Comparison of ENCODE assay signal across 14 cellular contexts in the genomic region with DNA sequence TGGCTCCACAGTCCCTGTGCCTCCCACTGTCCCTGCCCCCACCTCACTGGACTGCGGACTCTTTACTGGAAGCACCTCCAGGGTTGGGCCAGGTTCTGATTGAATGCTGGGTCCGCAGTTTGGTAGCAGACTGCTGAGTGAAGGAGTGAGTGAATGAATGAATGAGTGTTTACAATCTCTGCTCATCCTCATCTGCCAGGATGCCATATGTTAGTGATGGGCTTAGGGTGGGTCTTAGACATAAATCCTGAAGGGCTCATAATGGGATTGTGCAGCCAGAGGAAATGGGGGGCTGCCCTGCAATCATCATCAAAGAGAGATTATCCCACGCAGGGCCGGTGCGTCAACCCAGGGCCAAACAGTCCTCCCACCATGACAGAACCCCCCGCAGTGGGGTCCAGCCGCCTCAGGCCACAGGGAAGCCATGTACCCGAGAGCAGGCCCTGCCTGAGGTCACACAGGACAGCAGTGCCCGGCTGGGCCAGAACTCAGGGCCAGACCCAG. TPM values are rescaled to one million over a fixed set of nuclear protein-coding genes. Genes with fewer than 3 reads are reported as not detected.
"Had no signal": no experiment of that assay in that cellular context is flagged by ENCODE, and none has a peak within 500 bp of the region (broad histone marks: within the 10 kb centered on the region; RNA-seq: fewer than 3 reads in every experiment).

No MANE protein-coding gene starts in this region.

- H3K9me3 ChIP-seq: colonic mucosa, neutrophil, right atrium auricular region had no signal

- H3K9me3 Mint-ChIP-seq: activated naive CD8-positive, alpha-beta T cell treated with anti-CD3 and anti-CD28 coated beads, Interleukin-2, amount 50 U/mL, for 24 hours; stimulated activated memory B cell treated with anti-CD40 and anti-IgM and Interleukin-4, amounts not matched to agents 10 μg/mL and 1 μg/mL and 100 μg/mL, for 72 hours; T-helper 2 cell treated with Interferon-gamma antibody and Interleukin-4, amounts not matched to agents 5 μg/mL and 100 μg/mL, for 36 hours had no signal

- H3K36me3 Mint-ChIP-seq: activated CD4-positive, alpha-beta memory T cell treated with anti-CD3 and anti-CD28 coated beads for 36 hours; stimulated activated memory B cell treated with anti-CD40 and anti-IgM and Interleukin-4, amounts not matched to agents 10 μg/mL and 1 μg/mL and 100 μg/mL, for 72 hours had no signal

- H3K4me1 ChIP-seq: colonic mucosa had no signal

- H3K27me3 ChIP-seq: colonic mucosa, neutrophil, right atrium auricular region, tibial nerve had no signal

- H3K4me3 ChIP-seq: colonic mucosa, left ventricle myocardium inferior, right atrium auricular region, tibial nerve had no signal

- H3K27ac Mint-ChIP-seq: activated CD4-positive, alpha-beta memory T cell treated with anti-CD3 and anti-CD28 coated beads for 36 hours; activated naive CD8-positive, alpha-beta T cell treated with anti-CD3 and anti-CD28 coated beads, Interleukin-2, amount 50 U/mL, for 24 hours; stimulated activated memory B cell treated with anti-CD40 and anti-IgM and Interleukin-4, amounts not matched to agents 10 μg/mL and 1 μg/mL and 100 μg/mL, for 72 hours; T-helper 2 cell treated with Interferon-gamma antibody and Interleukin-4, amounts not matched to agents 5 μg/mL and 100 μg/mL, for 36 hours had no signal

- DNase-seq: activated CD4-positive, alpha-beta memory T cell treated with anti-CD3 and anti-CD28 coated beads for 36 hours; activated CD4-positive, alpha-beta T cell treated with anti-CD3 and anti-CD28 coated beads for 1 hour; activated naive CD8-positive, alpha-beta T cell treated with anti-CD3 and anti-CD28 coated beads, Interleukin-2, amount 50 U/mL, for 24 hours; caudate nucleus; colonic mucosa; left ventricle myocardium inferior; SW 1271 had no signal

- H3K36me3 ChIP-seq: colonic mucosa, left ventricle myocardium inferior, neutrophil, right atrium auricular region, tibial nerve had no signal

- H3K4me1 Mint-ChIP-seq: activated naive CD8-positive, alpha-beta T cell treated with anti-CD3 and anti-CD28 coated beads, Interleukin-2, amount 50 U/mL, for 24 hours; stimulated activated memory B cell treated with anti-CD40 and anti-IgM and Interleukin-4, amounts not matched to agents 10 μg/mL and 1 μg/mL and 100 μg/mL, for 72 hours had no signal

- H3K27ac ChIP-seq: colonic mucosa, left ventricle myocardium inferior, neutrophil, right atrium auricular region had no signal

- H3K4me3 Mint-ChIP-seq: activated CD4-positive, alpha-beta memory T cell treated with anti-CD3 and anti-CD28 coated beads for 36 hours; activated naive CD8-positive, alpha-beta T cell treated with anti-CD3 and anti-CD28 coated beads, Interleukin-2, amount 50 U/mL, for 24 hours; stimulated activated memory B cell treated with anti-CD40 and anti-IgM and Interleukin-4, amounts not matched to agents 10 μg/mL and 1 μg/mL and 100 μg/mL, for 72 hours; T-helper 2 cell treated with Interferon-gamma antibody and Interleukin-4, amounts not matched to agents 5 μg/mL and 100 μg/mL, for 36 hours had no signal

- ATAC-seq: activated naive CD8-positive, alpha-beta T cell treated with anti-CD3 and anti-CD28 coated beads, Interleukin-2, amount 50 U/mL, for 24 hours; stimulated activated memory B cell treated with anti-CD40 and anti-IgM and Interleukin-4, amounts not matched to agents 10 μg/mL and 1 μg/mL and 100 μg/mL, for 72 hours had no signal

- FAIRE-seq: keratinocyte, small intestine had no signal

RNA-seq across cellular contexts. Expression of gene SLC1A7, which starts 26.1 kb away (rescaled TPM):
- total RNA-seq: activated CD4-positive, alpha-beta memory T cell treated with anti-CD3 and anti-CD28 coated beads for 36 hours had no signal
- polyA plus RNA-seq: keratinocyte had no signal

RNA-seq across cellular contexts. Expression of gene PODN, which starts 54.3 kb away (rescaled TPM):
- total RNA-seq: activated CD4-positive, alpha-beta memory T cell treated with anti-CD3 and anti-CD28 coated beads for 36 hours had no signal
- polyA plus RNA-seq: keratinocyte had no signal
